Comparison of ENCODE assay signal across 8 cellular contexts in genomic region chr14:101808894-101809670, GRCh38. TPM values are rescaled to one million over a fixed set of nuclear protein-coding genes. Genes with fewer than 3 reads are reported as not detected.
A peak's percentile ranks its signal among the peaks of the same experiment; 100 is the strongest.
DNase-seq lines count a peak whose midpoint lies in the region; ATAC-seq and TF ChIP-seq lines count a peak whose summit lies in the region.

No MANE protein-coding gene starts in this region.

- in situ Hi-C loops in GM23248 (cut with MboI) = no loop called here

- H3K4me1 Mint-ChIP-seq in WTC11 (peaks cover 33% of the 10 kb centered on the region), glutamatergic neuron (ENCODE audit: low read depth, unreplicated experiment) (peaks cover 26% of the 10 kb centered on the region)

- H3K4me1 ChIP-seq in GM23248 (ENCODE audit: insufficient read depth) = peaks cover 24% of the 10 kb centered on the region

- no peaks in the 10 kb centered on the region for H3K9me3 ChIP-seq in GM23248 (ENCODE audit: low read depth)

- no peaks in the 10 kb centered on the region for H3K9me2 ChIP-seq in GM23248 (ENCODE audit: insufficient read depth)

- DNase-seq in GM23248 = peak; percentile 29
- DNase-seq in WTC11 (ENCODE audit: low spot score) = no peak
- DNase-seq in glutamatergic neuron = no peak
- no peak for DNase-seq in NCI-H510A (lab: John Stamatoyannopoulos, UW)
- DNase-seq in NCI-H2227 (lab: John Stamatoyannopoulos, UW; ENCODE audit: unreplicated experiment) = no peak
- DNase-seq in HuH-7 (ENCODE audit: low spot score) = no peak
- DNase-seq in stimulated activated CD4-positive, alpha-beta T cell treated with anti-CD3 and anti-CD28 coated beads, Interleukin-4, amount 100 ng/mL, for 1 hour = no peak

- H3K27me3 Mint-ChIP-seq in WTC11 (ENCODE audit: low read depth) (no peaks in the 10 kb centered on the region), glutamatergic neuron (ENCODE audit: unreplicated experiment) (peaks cover 7% of the 10 kb centered on the region)

- H3K4me2 ChIP-seq in GM23248 (ENCODE audit: unreplicated experiment) = peak overlapping the region; percentile 98

- TF ChIP-seq CTCF in WTC11 (IDR thresholded peaks at IDR 0.05) = no peak
- TF ChIP-seq CTCF in glutamatergic neuron (IDR thresholded peaks at IDR 0.05; ENCODE audit: partially characterized antibody, unreplicated experiment) = no peak

- CTCF ChIA-PET in WTC11 (lab: Charles Lee) = interaction anchor here (0.6 to 3.7 kb wide), 13 partner anchors 8 to 102 kb away, joined by 3 to 38 read pairs (median 4); partner anchors contain the start of gene PPP2R5C

- H3K36me3 ChIP-seq in GM23248 (ENCODE audit: low read depth) = no peaks in the 10 kb centered on the region

- peaks cover 37% of the 10 kb centered on the region for H3K79me2 ChIP-seq in GM23248 (ENCODE audit: insufficient read depth)

- H3K36me3 Mint-ChIP-seq in WTC11 (no peaks in the 10 kb centered on the region), glutamatergic neuron (ENCODE audit: unreplicated experiment) (no peaks in the 10 kb centered on the region)

- H3K4me3 Mint-ChIP-seq in WTC11 (peak overlapping the region; percentile 87), glutamatergic neuron (ENCODE audit: unreplicated experiment) (peak overlapping the region; percentile 96)

- H3K4me3 ChIP-seq in GM23248 = peak overlapping the region; percentile 97
- H3K4me3 ChIP-seq in skin epidermis = peak overlapping the region; percentile 46 to 66 (median 59)

- POLR2A ChIA-PET in WTC11 (lab: Charles Lee) = interaction anchor here (0.6 to 1.5 kb wide), 12 partner anchors 10 to 235 kb away, joined by 3 to 10 read pairs (median 3); no protein-coding TSS in a partner anchor

- peak overlapping the region; percentile 99 for H3K9ac ChIP-seq in GM23248

- H3K9me3 Mint-ChIP-seq in WTC11 = no peaks in the 10 kb centered on the region
- H3K9me3 Mint-ChIP-seq in glutamatergic neuron (ENCODE audit: unreplicated experiment) = peaks cover 3% of the 10 kb centered on the region

- H3K27ac Mint-ChIP-seq in WTC11 = peak overlapping the region; percentile 100
- peak overlapping the region; percentile 99 for H3K27ac Mint-ChIP-seq in glutamatergic neuron (ENCODE audit: unreplicated experiment)

- no peaks in the 10 kb centered on the region for H3K27me3 ChIP-seq in GM23248 (replicated peaks; ENCODE audit: insufficient read depth)

- 37 to 39% methylated on average over 6 of the region's 6 CpGs for WGBS in GM23248 (ENCODE audit: low coverage in 1 of 2, low lambda C conversion rate in 2 of 2, missing lambda C conversion rate in 2 of 2), 2 experiments

- ATAC-seq in WTC11 = no peak

- peaks cover 1% of the 10 kb centered on the region; the same call in 1 of the 2 replicates for H4K20me1 ChIP-seq in GM23248 (ENCODE audit: insufficient read depth)

- peak overlapping the region; percentile 88 for H2AFZ ChIP-seq in GM23248

- H3F3A ChIP-seq in GM23248 (ENCODE audit: insufficient read depth) = peaks cover 25% of the 10 kb centered on the region

- H3K27ac ChIP-seq in GM23248 = peak overlapping the region; percentile 100
- peak overlapping the region in 20 of 21 experiments; percentile 88 to 99 (median 96) for H3K27ac ChIP-seq in skin epidermis

TF ChIP-seq in WTC11, 78 proteins besides CTCF, POLR2A, EP300 and RAD21:
- TF ChIP-seq ZNF281 (CRISPR knock-in tag; IDR thresholded peaks at IDR 0.05) (no peak), SMAD3 (CRISPR knock-in tag; IDR thresholded peaks at IDR 0.05; ENCODE audit: borderline replicate concordance) (no peak), ZNF219 (CRISPR knock-in tag; IDR thresholded peaks at IDR 0.05; ENCODE audit: borderline replicate concordance) (no peak), SOX15 (CRISPR knock-in tag; IDR thresholded peaks at IDR 0.05) (no peak), SMAD4 (CRISPR knock-in tag; IDR thresholded peaks at IDR 0.05) (no peak), PRDM15 (CRISPR knock-in tag; IDR thresholded peaks at IDR 0.05) (no peak), GABPB1 (CRISPR knock-in tag; IDR thresholded peaks at IDR 0.05) (no peak), NFATC4 (CRISPR knock-in tag; IDR thresholded peaks at IDR 0.05) (no peak), ZNF416 (CRISPR knock-in tag; IDR thresholded peaks at IDR 0.05) (no peak), FOXP4 (CRISPR knock-in tag; IDR thresholded peaks at IDR 0.05) (no peak)

RNA-seq across cellular contexts. Expression of gene PPP2R5C, which starts 47.6 kb away (rescaled TPM):
- 77.1 and 77.9 TPM in 2 replicates for total RNA-seq in GM23248 (2014; rRNA removed; shearing (Covaris generic))
- polyA plus RNA-seq in GM23248 (2016; fragmentation: Nextera tagmentation; extraction: Ambion mirVana) = 74.4 and 76.3 TPM in 2 replicates
- total RNA-seq in WTC11 (2021) (89.9 to 105 TPM (median 99.9 TPM) in 3 replicates), glutamatergic neuron (ENCODE audit: unreplicated experiment) (116 TPM)
